ENCODE assay signal across 24 cellular contexts in the genomic region with DNA sequence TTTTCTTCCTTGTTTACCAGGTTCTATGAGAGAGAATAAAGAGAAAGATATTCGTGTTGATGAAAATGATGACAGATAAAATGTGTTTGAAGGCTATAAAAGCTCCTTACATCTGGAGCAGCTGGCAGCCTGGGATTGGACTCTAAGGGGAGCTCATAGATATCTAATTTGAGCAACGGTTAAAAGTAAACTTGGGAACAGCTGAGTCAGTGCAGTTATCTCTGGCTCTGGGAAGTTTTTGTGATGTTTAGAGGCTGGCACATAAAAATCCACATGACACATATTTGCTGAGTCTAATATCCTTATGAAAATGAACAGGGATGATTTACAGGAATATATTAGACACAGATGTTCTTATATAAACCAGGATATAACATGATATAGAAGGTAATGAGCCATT.
DNase-seq lines count a peak whose midpoint lies in the region; ATAC-seq, FAIRE-seq and TF ChIP-seq lines count a peak whose summit lies in the region.
"Had no signal": no experiment of that assay in that cellular context is flagged by ENCODE, and none has a peak within 500 bp of the region (broad histone marks: within the 10 kb centered on the region; RNA-seq: fewer than 3 reads in every experiment).

No MANE protein-coding gene starts in this region.

- no peaks in the 10 kb centered on the region for H3K27me3 ChIP-seq in HepG2 (ENCODE audit: control insufficient read depth in 1 of 2, insufficient read depth in 2 of 2, low read length in 2 of 2)
- H3K27me3 ChIP-seq: cardiac muscle cell, heart right ventricle, Peyer's patch, right lobe of liver, tibial nerve had no signal

- no peak for FAIRE-seq in HepG2 (lab: Jason Lieb, UNC)
- FAIRE-seq: G401.6 had no signal

- H3K79me2 ChIP-seq in HepG2 (ENCODE audit: insufficient read depth, low read length): no peaks in the 10 kb centered on the region

- H3K9ac ChIP-seq in HepG2 (ENCODE audit: insufficient read depth, low read depth, low read length): no peak overlapping the region

- CTCF ChIA-PET in HepG2 (lab: Yijun Ruan, JAX; ENCODE audit: low intra/inter-chr PET ratio, low total read pairs): no interaction called here

- BruUV-seq in HepG2 (replicated peaks; lab: Mats Ljungman, UMichigan): no TSS peak

- no peaks in the 10 kb centered on the region for H3K4me1 ChIP-seq in HepG2 (ENCODE audit: insufficient read depth, low read length)
- H3K4me1 ChIP-seq: heart right ventricle, Peyer's patch, right lobe of liver, tibial nerve had no signal

- DNase-seq in GM03348 (ENCODE audit: low spot score): peak; percentile 33
- DNase-seq in amniotic stem cell (lab: John Stamatoyannopoulos, UW): peak; percentile 1
- DNase-seq in fibroblast of mammary gland (ENCODE audit: low read depth): peak; percentile 70
- peak; percentile 34 for DNase-seq in skeletal muscle cell (ENCODE audit: low read depth)
- no peak for DNase-seq in hypothalamus (lab: John Stamatoyannopoulos, UW)
- no peak for DNase-seq in HepG2 (ENCODE audit: low spot score)
- no peak for DNase-seq in H4 (ENCODE audit: low spot score)
- DNase-seq in DMS153 (lab: John Stamatoyannopoulos, UW): no peak
- DNase-seq: activated CD4-positive, alpha-beta T cell treated with anti-CD3 and anti-CD28 coated beads, Interleukin-2, amount 50 U/mL, for 4 hours; activated CD4-positive, CD25-positive, alpha-beta regulatory T cell; activated CD8-positive, alpha-beta memory T cell treated with anti-CD3 and anti-CD28 coated beads, Interleukin-2, amount 50 U/mL, for 48 hours; activated effector memory CD4-positive, alpha-beta T cell treated with Interleukin-2 at 50 U/mL for 16 hours; GOT3; heart right ventricle; NCI-H1048; NCI-H187; NCI-H2171 treated with DMSO at 0.1 percent for 48 hours; NCI-H526; Peyer's patch; right lobe of liver had no signal

- POLR2A ChIA-PET in HepG2 (lab: Yijun Ruan, JAX): no interaction called here

- TF ChIP-seq POLR2A in HepG2 (IDR thresholded peaks at IDR 0.05; ENCODE audit: insufficient read depth in 1 of 2, low read depth in 2 of 2, low read length in 2 of 2): no peak

- H3K4me2 ChIP-seq in HepG2 (ENCODE audit: low read depth, low read length): no peak overlapping the region

- intact Hi-C loops in HepG2 (cut with micrococcal nuclease; ENCODE audit: unreplicated experiment): no loop called here

- WGBS in HepG2 (ENCODE audit: low lambda C conversion rate): 0% methylated on average over 2 of the region's 2 CpGs

- in situ Hi-C loops in HepG2 (cut with HindIII; ENCODE audit: extremely low pct_ligation_motif_present, low pct_unique_long_range_greater_than_20kb): no loop called here

- H3K36me3 ChIP-seq in HepG2 (replicated peaks in 1 of 2; ENCODE audit: control insufficient read depth in 1 of 2, insufficient read depth in 2 of 2, low read length in 2 of 2): no peaks in the 10 kb centered on the region
- H3K36me3 ChIP-seq: cardiac muscle cell, heart right ventricle, Peyer's patch, right lobe of liver, tibial nerve had no signal

- ATAC-seq in HepG2: no peak
- ATAC-seq: heart right ventricle, left lobe of liver, right lobe of liver had no signal

- no peak for TF ChIP-seq RAD21 in HepG2 (CRISPR knock-in tag; IDR thresholded peaks at IDR 0.05)

- H3K9me3 ChIP-seq in HepG2 (ENCODE audit: low read length): peaks cover 9% of the 10 kb centered on the region; the same call in 1 of the 2 replicates
- H3K9me3 ChIP-seq: Peyer's patch, right lobe of liver had no signal

- peak; percentile 2 for TF ChIP-seq CTCF in fibroblast of mammary gland (conservative IDR thresholded peaks at IDR 0.05; ENCODE audit: control insufficient read depth, insufficient read depth, low read depth, low read length)
- no peak for TF ChIP-seq CTCF in HepG2 (CRISPR knock-in tag; IDR thresholded peaks at IDR 0.05)

- H4K20me1 ChIP-seq in HepG2 (ENCODE audit: insufficient read depth, low read length): no peaks in the 10 kb centered on the region

- H3K27ac ChIP-seq in HepG2 (ENCODE audit: extremely low read length, insufficient read depth, low read length): no peak overlapping the region
- H3K27ac ChIP-seq: cardiac muscle cell, heart right ventricle, Peyer's patch, right lobe of liver, tibial nerve had no signal

- no peak overlapping the region for H3K4me3 ChIP-seq in fibroblast of mammary gland (ENCODE audit: control insufficient read depth, low read depth, low read length)
- H3K4me3 ChIP-seq in skeletal muscle cell (ENCODE audit: low read depth, low read length): no peak overlapping the region
- no peak overlapping the region for H3K4me3 ChIP-seq in HepG2 (replicated peaks in 1 of 3; ENCODE audit: insufficient read depth in 1 of 3, low read depth in 2 of 3, low read length in 3 of 3)
- H3K4me3 ChIP-seq: cardiac muscle cell, heart right ventricle, Peyer's patch, right lobe of liver, tibial nerve had no signal

- TF ChIP-seq EP300 in HepG2 (IDR thresholded peaks at IDR 0.05; ENCODE audit: low read depth in 2 of 2, low read length in 2 of 2) (no peak), HepG2 (CRISPR knock-in tag; IDR thresholded peaks at IDR 0.05; ENCODE audit: borderline replicate concordance) (no peak)

- H2AFZ ChIP-seq in HepG2 (ENCODE audit: low read length): no peak overlapping the region

TF ChIP-seq in HepG2, 621 proteins besides CTCF, POLR2A, EP300 and RAD21:
- TF ChIP-seq NONO (IDR thresholded peaks at IDR 0.05): no peak
- no peak for TF ChIP-seq NONO (CRISPR knock-in tag; conservative IDR thresholded peaks at IDR 0.05)
- TF ChIP-seq ZNF616 (CRISPR knock-in tag; IDR thresholded peaks at IDR 0.05; ENCODE audit: low read depth): no peak
- TF ChIP-seq, protein P1, sequence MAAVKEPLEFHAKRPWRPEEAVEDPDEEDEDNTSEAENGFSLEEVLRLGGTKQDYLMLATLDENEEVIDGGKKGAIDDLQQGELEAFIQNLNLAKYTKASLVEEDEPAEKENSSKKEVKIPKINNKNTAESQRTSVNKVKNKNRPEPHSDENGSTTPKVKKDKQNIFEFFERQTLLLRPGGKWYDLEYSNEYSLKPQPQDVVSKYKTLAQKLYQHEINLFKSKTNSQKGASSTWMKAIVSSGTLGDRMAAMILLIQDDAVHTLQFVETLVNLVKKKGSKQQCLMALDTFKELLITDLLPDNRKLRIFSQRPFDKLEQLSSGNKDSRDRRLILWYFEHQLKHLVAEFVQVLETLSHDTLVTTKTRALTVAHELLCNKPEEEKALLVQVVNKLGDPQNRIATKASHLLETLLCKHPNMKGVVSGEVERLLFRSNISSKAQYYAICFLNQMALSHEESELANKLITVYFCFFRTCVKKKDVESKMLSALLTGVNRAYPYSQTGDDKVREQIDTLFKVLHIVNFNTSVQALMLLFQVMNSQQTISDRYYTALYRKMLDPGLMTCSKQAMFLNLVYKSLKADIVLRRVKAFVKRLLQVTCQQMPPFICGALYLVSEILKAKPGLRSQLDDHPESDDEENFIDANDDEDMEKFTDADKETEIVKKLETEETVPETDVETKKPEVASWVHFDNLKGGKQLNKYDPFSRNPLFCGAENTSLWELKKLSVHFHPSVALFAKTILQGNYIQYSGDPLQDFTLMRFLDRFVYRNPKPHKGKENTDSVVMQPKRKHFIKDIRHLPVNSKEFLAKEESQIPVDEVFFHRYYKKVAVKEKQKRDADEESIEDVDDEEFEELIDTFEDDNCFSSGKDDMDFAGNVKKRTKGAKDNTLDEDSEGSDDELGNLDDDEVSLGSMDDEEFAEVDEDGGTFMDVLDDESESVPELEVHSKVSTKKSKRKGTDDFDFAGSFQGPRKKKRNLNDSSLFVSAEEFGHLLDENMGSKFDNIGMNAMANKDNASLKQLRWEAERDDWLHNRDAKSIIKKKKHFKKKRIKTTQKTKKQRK (IDR thresholded peaks at IDR 0.05; ENCODE audit: low read length): no peak
- TF ChIP-seq ZBTB1 (CRISPR knock-in tag; IDR thresholded peaks at IDR 0.05; ENCODE audit: borderline replicate concordance): no peak

Comparison
In these comparisons a context has a peak if more than half of its experiments do, and no peak if none do; other contexts are left out.
1. DNase-seq: peak in GM03348 (single experiment), amniotic stem cell (single experiment), fibroblast of mammary gland (single experiment) and skeletal muscle cell (single experiment); none in hypothalamus (0 of 51), HepG2 (single experiment), H4 (single experiment) and DMS153 (single experiment).